1 cellular context compared by ENCODE assay signal in the genomic region with DNA sequence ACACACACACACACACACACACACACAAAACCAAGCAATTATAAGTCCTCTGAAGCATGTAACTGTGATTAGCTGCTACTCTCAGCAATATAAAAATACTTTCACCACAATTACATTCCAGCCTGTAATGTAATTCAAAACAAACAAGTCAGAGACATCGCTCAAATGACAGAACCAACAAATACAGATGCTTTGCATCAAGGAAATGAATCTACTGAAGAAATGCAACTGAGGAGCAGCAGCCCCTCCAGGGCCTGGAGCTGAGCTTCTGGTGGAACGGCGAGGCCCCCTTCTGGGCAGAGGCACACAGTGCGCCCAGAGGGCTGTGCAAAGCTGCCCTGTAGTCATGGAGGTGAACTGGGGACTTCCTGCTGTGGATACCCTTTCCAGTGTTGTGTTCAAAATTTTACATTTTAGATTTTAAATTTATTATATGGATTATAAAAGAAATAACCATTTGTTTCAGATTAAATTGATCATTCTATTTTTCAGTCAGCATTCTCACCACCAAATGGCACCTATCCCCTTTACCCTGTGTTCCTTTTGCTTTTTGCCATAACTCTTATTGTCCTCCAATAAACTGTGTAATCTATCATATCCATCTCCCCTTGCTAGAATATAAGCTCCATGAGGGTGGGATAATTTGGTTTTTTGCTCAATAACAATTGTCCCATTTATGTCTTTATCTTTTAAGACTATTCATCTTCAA.
TF ChIP-seq lines count a peak whose summit lies in the region.

No MANE protein-coding gene starts in this region.

TF ChIP-seq in HepG2, 621 proteins besides CTCF, POLR2A, EP300 and RAD21 (continued from another document and continues in another):
- TF ChIP-seq, protein P1, sequence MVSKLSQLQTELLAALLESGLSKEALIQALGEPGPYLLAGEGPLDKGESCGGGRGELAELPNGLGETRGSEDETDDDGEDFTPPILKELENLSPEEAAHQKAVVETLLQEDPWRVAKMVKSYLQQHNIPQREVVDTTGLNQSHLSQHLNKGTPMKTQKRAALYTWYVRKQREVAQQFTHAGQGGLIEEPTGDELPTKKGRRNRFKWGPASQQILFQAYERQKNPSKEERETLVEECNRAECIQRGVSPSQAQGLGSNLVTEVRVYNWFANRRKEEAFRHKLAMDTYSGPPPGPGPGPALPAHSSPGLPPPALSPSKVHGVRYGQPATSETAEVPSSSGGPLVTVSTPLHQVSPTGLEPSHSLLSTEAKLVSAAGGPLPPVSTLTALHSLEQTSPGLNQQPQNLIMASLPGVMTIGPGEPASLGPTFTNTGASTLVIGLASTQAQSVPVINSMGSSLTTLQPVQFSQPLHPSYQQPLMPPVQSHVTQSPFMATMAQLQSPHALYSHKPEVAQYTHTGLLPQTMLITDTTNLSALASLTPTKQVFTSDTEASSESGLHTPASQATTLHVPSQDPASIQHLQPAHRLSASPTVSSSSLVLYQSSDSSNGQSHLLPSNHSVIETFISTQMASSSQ (IDR thresholded peaks at IDR 0.05; ENCODE audit: low read depth) = no peak
- TF ChIP-seq, protein P1 (CRISPR knock-in tag; IDR thresholded peaks at IDR 0.05; ENCODE audit: borderline replicate concordance) = no peak
- TF ChIP-seq KLF16 (CRISPR knock-in tag; IDR thresholded peaks at IDR 0.05) (peak in 1 of 2 experiments; percentile 70; a peak in 1 of 4 replicates), TP53 (CRISPR knock-in tag; conservative IDR thresholded peaks at IDR 0.05) (no peak), FOXA1 (IDR thresholded peaks at IDR 0.05) (no peak), FOXA1 (CRISPR knock-in tag; IDR thresholded peaks at IDR 0.05) (no peak), ZNF335 (CRISPR knock-in tag; IDR thresholded peaks at IDR 0.05) (0 out of 2 replicates have a peak, but pooled peaks have one; percentile 41), MYC (CRISPR knock-in tag; IDR thresholded peaks at IDR 0.05; ENCODE audit: borderline replicate concordance) (no peak), ZNF614 (CRISPR knock-in tag; IDR thresholded peaks at IDR 0.05; ENCODE audit: borderline replicate concordance) (peak; percentile 53; the same call in 1 of the 2 replicates), ZC3H4 (CRISPR knock-in tag; IDR thresholded peaks at IDR 0.05; ENCODE audit: borderline replicate concordance) (no peak), ZNF777 (CRISPR knock-in tag; IDR thresholded peaks at IDR 0.05) (no peak), XRCC5 (optimal IDR thresholded peaks at IDR 0.05; ENCODE audit: low read length) (peak; percentile 80), ZNF101 (CRISPR knock-in tag; IDR thresholded peaks at IDR 0.05; ENCODE audit: borderline replicate concordance, low read depth) (no peak), ERF (CRISPR knock-in tag; IDR thresholded peaks at IDR 0.05) (peak; percentile 63; the same call in 1 of the 2 replicates), RARA (CRISPR knock-in tag; IDR thresholded peaks at IDR 0.05) (no peak), ZNF367 (CRISPR knock-in tag; IDR thresholded peaks at IDR 0.05; ENCODE audit: borderline replicate concordance) (no peak), LCORL (IDR thresholded peaks at IDR 0.05) (no peak), LCORL (CRISPR knock-in tag; IDR thresholded peaks at IDR 0.05) (0 out of 2 replicates have a peak, but pooled peaks have one; percentile 40), CREBL2 (CRISPR knock-in tag; IDR thresholded peaks at IDR 0.05; ENCODE audit: borderline replicate concordance) (no peak), HMGXB4 (CRISPR knock-in tag; IDR thresholded peaks at IDR 0.05; ENCODE audit: borderline replicate concordance in 1 of 2, low read depth in 1 of 2) (peak; percentile 45 to 57; a peak in 1 of 4 replicates), ZNF207 (IDR thresholded peaks at IDR 0.05; ENCODE audit: borderline replicate concordance) (no peak), ZSCAN25 (CRISPR knock-in tag; IDR thresholded peaks at IDR 0.05) (0 out of 2 replicates have a peak, but pooled peaks have one; percentile 41), ARID3A (IDR thresholded peaks at IDR 0.05; ENCODE audit: low read depth, low read length) (peak; percentile 58; the same call in 1 of the 2 replicates), ZBTB3 (CRISPR knock-in tag; IDR thresholded peaks at IDR 0.05; ENCODE audit: borderline replicate concordance, low read depth) (no peak), NFKB2 (CRISPR knock-in tag; IDR thresholded peaks at IDR 0.05; ENCODE audit: borderline replicate concordance) (peak; percentile 65; the same call in 1 of the 2 replicates), ZNF354B (CRISPR knock-in tag; IDR thresholded peaks at IDR 0.05) (no peak), ZNF24 (IDR thresholded peaks at IDR 0.05) (peak; percentile 89), SP2 (CRISPR knock-in tag; IDR thresholded peaks at IDR 0.05) (no peak), E2F1 (CRISPR knock-in tag; IDR thresholded peaks at IDR 0.05) (no peak), HOXD1 (CRISPR knock-in tag; IDR thresholded peaks at IDR 0.05) (no peak), ZNF329 (CRISPR knock-in tag; IDR thresholded peaks at IDR 0.05; ENCODE audit: low read depth) (no peak), MIER3 (CRISPR knock-in tag; IDR thresholded peaks at IDR 0.05; ENCODE audit: borderline replicate concordance) (peak; percentile 52; the same call in 1 of the 2 replicates), AHR (CRISPR knock-in tag; IDR thresholded peaks at IDR 0.05) (peak; percentile 61; the same call in 1 of the 2 replicates), MATR3 (CRISPR knock-in tag; IDR thresholded peaks at IDR 0.05) (no peak), KDM3A (CRISPR knock-in tag; IDR thresholded peaks at IDR 0.05; ENCODE audit: low read depth) (0 out of 2 replicates have a peak, but pooled peaks have one; percentile 57), ZBTB1 (CRISPR knock-in tag; IDR thresholded peaks at IDR 0.05; ENCODE audit: borderline replicate concordance) (no peak), ZNF451 (CRISPR knock-in tag; IDR thresholded peaks at IDR 0.05) (no peak), CREM (IDR thresholded peaks at IDR 0.05) (no peak), CREM (CRISPR knock-in tag; IDR thresholded peaks at IDR 0.05) (no peak)
- TF ChIP-seq, protein P2, sequence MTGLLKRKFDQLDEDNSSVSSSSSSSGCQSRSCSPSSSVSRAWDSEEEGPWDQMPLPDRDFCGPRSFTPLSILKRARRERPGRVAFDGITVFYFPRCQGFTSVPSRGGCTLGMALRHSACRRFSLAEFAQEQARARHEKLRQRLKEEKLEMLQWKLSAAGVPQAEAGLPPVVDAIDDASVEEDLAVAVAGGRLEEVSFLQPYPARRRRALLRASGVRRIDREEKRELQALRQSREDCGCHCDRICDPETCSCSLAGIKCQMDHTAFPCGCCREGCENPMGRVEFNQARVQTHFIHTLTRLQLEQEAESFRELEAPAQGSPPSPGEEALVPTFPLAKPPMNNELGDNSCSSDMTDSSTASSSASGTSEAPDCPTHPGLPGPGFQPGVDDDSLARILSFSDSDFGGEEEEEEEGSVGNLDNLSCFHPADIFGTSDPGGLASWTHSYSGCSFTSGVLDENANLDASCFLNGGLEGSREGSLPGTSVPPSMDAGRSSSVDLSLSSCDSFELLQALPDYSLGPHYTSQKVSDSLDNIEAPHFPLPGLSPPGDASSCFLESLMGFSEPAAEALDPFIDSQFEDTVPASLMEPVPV (CRISPR knock-in tag; IDR thresholded peaks at IDR 0.05) = no peak
- TF ChIP-seq, protein P3, sequence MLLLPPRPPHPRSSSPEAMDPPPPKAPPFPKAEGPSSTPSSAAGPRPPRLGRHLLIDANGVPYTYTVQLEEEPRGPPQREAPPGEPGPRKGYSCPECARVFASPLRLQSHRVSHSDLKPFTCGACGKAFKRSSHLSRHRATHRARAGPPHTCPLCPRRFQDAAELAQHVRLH (CRISPR knock-in tag; IDR thresholded peaks at IDR 0.05; ENCODE audit: borderline replicate concordance, low read depth) = 0 out of 2 replicates have a peak, but pooled peaks have one; percentile 64
- TF ChIP-seq, protein P4, sequence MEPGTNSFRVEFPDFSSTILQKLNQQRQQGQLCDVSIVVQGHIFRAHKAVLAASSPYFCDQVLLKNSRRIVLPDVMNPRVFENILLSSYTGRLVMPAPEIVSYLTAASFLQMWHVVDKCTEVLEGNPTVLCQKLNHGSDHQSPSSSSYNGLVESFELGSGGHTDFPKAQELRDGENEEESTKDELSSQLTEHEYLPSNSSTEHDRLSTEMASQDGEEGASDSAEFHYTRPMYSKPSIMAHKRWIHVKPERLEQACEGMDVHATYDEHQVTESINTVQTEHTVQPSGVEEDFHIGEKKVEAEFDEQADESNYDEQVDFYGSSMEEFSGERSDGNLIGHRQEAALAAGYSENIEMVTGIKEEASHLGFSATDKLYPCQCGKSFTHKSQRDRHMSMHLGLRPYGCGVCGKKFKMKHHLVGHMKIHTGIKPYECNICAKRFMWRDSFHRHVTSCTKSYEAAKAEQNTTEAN (CRISPR knock-in tag; conservative IDR thresholded peaks at IDR 0.05) = no peak
- TF ChIP-seq, protein P5, sequence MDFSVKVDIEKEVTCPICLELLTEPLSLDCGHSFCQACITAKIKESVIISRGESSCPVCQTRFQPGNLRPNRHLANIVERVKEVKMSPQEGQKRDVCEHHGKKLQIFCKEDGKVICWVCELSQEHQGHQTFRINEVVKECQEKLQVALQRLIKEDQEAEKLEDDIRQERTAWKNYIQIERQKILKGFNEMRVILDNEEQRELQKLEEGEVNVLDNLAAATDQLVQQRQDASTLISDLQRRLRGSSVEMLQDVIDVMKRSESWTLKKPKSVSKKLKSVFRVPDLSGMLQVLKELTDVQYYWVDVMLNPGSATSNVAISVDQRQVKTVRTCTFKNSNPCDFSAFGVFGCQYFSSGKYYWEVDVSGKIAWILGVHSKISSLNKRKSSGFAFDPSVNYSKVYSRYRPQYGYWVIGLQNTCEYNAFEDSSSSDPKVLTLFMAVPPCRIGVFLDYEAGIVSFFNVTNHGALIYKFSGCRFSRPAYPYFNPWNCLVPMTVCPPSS (IDR thresholded peaks at IDR 0.05) = no peak
- TF ChIP-seq, protein P6, sequence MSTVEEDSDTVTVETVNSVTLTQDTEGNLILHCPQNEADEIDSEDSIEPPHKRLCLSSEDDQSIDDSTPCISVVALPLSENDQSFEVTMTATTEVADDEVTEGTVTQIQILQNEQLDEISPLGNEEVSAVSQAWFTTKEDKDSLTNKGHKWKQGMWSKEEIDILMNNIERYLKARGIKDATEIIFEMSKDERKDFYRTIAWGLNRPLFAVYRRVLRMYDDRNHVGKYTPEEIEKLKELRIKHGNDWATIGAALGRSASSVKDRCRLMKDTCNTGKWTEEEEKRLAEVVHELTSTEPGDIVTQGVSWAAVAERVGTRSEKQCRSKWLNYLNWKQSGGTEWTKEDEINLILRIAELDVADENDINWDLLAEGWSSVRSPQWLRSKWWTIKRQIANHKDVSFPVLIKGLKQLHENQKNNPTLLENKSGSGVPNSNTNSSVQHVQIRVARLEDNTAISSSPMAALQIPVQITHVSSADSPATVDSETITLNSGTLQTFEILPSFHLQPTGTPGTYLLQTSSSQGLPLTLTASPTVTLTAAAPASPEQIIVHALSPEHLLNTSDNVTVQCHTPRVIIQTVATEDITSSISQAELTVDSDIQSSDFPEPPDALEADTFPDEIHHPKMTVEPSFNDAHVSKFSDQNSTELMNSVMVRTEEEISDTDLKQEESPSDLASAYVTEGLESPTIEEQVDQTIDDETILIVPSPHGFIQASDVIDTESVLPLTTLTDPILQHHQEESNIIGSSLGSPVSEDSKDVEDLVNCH (CRISPR knock-in tag; IDR thresholded peaks at IDR 0.05) = no peak
